In genomic region chr15:81851307-81851706, GRCh38 we compare ENCODE assay signal across 29 cellular contexts.
"Had no signal": no experiment of that assay in that cellular context is flagged by ENCODE, and none has a peak within 500 bp of the region (broad histone marks: within the 10 kb centered on the region; RNA-seq: fewer than 3 reads in every experiment).

No MANE protein-coding gene starts in this region.

- H3K36me3 Mint-ChIP-seq: naive B cell; neural progenitor cell; stimulated activated memory B cell treated with anti-CD40 and anti-IgM and Interleukin-4, amounts not matched to agents 10 μg/mL and 1 μg/mL and 100 μg/mL, for 72 hours had no signal

- H3K4me1 ChIP-seq: left lung, lower lobe of right lung, neural progenitor cell, right atrium auricular region, right lobe of liver, tibial nerve, uterus had no signal

- H3K4me1 Mint-ChIP-seq: nephron progenitor cell; stimulated activated memory B cell treated with anti-CD40 and anti-IgM and Interleukin-4, amounts not matched to agents 10 μg/mL and 1 μg/mL and 100 μg/mL, for 72 hours; stimulated activated naive CD8-positive, alpha-beta T cell treated with anti-CD3 and anti-CD28 coated beads, Interleukin-15, amount 100 ng/mL, for 72 hours had no signal

- DNase-seq: kidney; left colon; left lung; lower lobe of right lung; mammary epithelial cell; mesenchymal stem cell; naive B cell; nephron progenitor cell; occipital lobe; ovary; right lobe of liver; stimulated activated CD4-positive, alpha-beta T cell treated with anti-CD3 and anti-CD28 coated beads, Interleukin-1b, Interleukin-23, amount 100 ng/mL, for 48 hours; stimulated activated CD4-positive, alpha-beta T cell treated with anti-CD3 and anti-CD28 coated beads, Interleukin-2, amount 100 ng/mL, for 48 hours; stimulated activated CD4-positive, alpha-beta T cell treated with anti-CD3 and anti-CD28 coated beads, Interleukin-4, amount 100 ng/mL, for 4 hours; stimulated activated CD8-positive, alpha-beta memory T cell treated with anti-CD3 and anti-CD28 coated beads, Interleukin-4, amount 100 ng/mL, for 48 hours; stimulated activated naive CD4-positive, alpha-beta T cell treated with Interleukin-2 at 50 U/mL for 16 hours; stimulated activated naive CD8-positive, alpha-beta T cell treated with anti-CD3 and anti-CD28 coated beads, Interleukin-15, amount 100 ng/mL, for 72 hours; substantia nigra; uterus had no signal

- H3K9ac ChIP-seq: neural progenitor cell had no signal

- H3K27me3 ChIP-seq: hepatocyte, left lung, neural progenitor cell, neutrophil, ovary, right atrium auricular region, right lobe of liver, tibial nerve, uterus had no signal

- H3K27ac Mint-ChIP-seq: mesothelial cell of epicardium; nephron progenitor cell; neural progenitor cell; progenitor cell of endocrine pancreas; stimulated activated memory B cell treated with anti-CD40 and anti-IgM and Interleukin-4, amounts not matched to agents 10 μg/mL and 1 μg/mL and 100 μg/mL, for 72 hours; stimulated activated naive CD8-positive, alpha-beta T cell treated with anti-CD3 and anti-CD28 coated beads, Interleukin-15, amount 100 ng/mL, for 72 hours; type B pancreatic cell had no signal

- H3K36me3 ChIP-seq: left lung, lower lobe of right lung, neural progenitor cell, neutrophil, ovary, right atrium auricular region, right lobe of liver, tibial nerve, uterus had no signal

- H3K9me3 Mint-ChIP-seq: mesothelial cell of epicardium; naive B cell; nephron progenitor cell; neural progenitor cell; stimulated activated memory B cell treated with anti-CD40 and anti-IgM and Interleukin-4, amounts not matched to agents 10 μg/mL and 1 μg/mL and 100 μg/mL, for 72 hours; stimulated activated naive CD8-positive, alpha-beta T cell treated with anti-CD3 and anti-CD28 coated beads, Interleukin-15, amount 100 ng/mL, for 72 hours; type B pancreatic cell had no signal

- ATAC-seq: left colon; left lung; lower lobe of right lung; right lobe of liver; stimulated activated memory B cell treated with anti-CD40 and anti-IgM and Interleukin-4, amounts not matched to agents 10 μg/mL and 1 μg/mL and 100 μg/mL, for 72 hours; stimulated activated naive CD8-positive, alpha-beta T cell treated with anti-CD3 and anti-CD28 coated beads, Interleukin-15, amount 100 ng/mL, for 72 hours had no signal

- H3K9me3 ChIP-seq: left lung, lower lobe of right lung, neutrophil, ovary, right atrium auricular region, right lobe of liver, tibial nerve, uterus had no signal

- H3K27me3 Mint-ChIP-seq: progenitor cell of endocrine pancreas; stimulated activated memory B cell treated with anti-CD40 and anti-IgM and Interleukin-4, amounts not matched to agents 10 μg/mL and 1 μg/mL and 100 μg/mL, for 72 hours; stimulated activated naive CD8-positive, alpha-beta T cell treated with anti-CD3 and anti-CD28 coated beads, Interleukin-15, amount 100 ng/mL, for 72 hours; type B pancreatic cell had no signal

- H3K4me3 ChIP-seq: hepatocyte, left lung, lower lobe of right lung, neural progenitor cell, ovary, right atrium auricular region, right lobe of liver, smooth muscle cell, tibial nerve, uterus had no signal

- H3K4me3 Mint-ChIP-seq: mesothelial cell of epicardium; naive B cell; nephron progenitor cell; neural progenitor cell; stimulated activated memory B cell treated with anti-CD40 and anti-IgM and Interleukin-4, amounts not matched to agents 10 μg/mL and 1 μg/mL and 100 μg/mL, for 72 hours; stimulated activated naive CD8-positive, alpha-beta T cell treated with anti-CD3 and anti-CD28 coated beads, Interleukin-15, amount 100 ng/mL, for 72 hours; type B pancreatic cell had no signal

- H3K27ac ChIP-seq: hepatocyte, left lung, lower lobe of right lung, neural progenitor cell, neutrophil, ovary, right atrium auricular region, right lobe of liver, tibial nerve, uterus had no signal
